Comparison of ENCODE assay signal across 1 cellular context in the genomic region with DNA sequence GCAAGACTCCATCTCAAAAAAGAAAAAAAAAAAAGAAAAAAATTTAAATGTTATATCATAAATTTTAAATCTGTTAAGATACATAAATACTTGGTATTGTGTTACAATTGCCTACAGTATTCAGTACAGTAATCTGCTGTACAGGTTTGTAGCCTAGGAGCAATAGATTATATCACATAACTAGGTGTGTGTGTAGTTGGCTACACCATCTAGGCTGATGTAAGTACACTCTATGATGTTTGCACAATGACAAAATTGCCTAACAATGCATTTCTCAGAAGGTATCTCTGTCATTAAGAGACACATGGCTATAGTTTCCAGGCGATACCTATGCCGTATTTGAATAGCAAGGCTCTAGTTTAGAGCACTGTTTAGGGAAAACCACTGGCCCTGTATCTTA. TPM values are rescaled to one million over a fixed set of nuclear protein-coding genes. Genes with fewer than 3 reads are reported as not detected.
"Had no signal": no experiment of that assay in that cellular context is flagged by ENCODE, and none has a peak within 500 bp of the region (broad histone marks: within the 10 kb centered on the region; RNA-seq: fewer than 3 reads in every experiment).

No MANE protein-coding gene starts in this region.

RNA-seq across cellular contexts. Expression of a gene that starts 32.0 kb away (rescaled TPM):
- total RNA-seq: naive thymus-derived CD8-positive, alpha-beta T cell had no signal
